ENCODE assay signal across 1 cellular context in the genomic region with DNA sequence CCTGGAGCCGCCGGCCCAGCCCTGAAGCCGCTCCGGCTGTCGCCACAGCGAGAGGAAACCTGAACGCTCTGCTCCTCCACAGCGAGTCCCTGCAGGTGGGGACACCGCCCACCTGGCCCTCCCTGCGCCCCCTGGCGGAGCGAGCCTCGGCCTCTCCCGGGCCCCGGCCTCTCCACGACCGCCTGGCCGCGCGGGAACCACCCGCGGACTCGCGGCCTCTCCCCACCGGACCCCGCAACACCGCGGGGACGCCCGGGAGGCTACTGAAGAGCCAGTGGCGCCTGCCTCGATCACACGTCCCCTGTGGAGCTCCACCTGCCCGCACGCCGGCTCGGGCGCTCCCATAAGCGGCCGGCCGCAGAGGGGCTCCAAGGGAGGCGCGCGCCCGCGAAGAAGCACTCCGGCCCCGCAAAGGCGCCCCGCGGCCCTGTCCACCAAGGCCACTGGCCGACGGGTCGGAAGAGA.
A peak's percentile ranks its signal among the peaks of the same experiment; 100 is the strongest.
TF ChIP-seq lines count a peak whose summit lies in the region.

No MANE protein-coding gene starts in this region.

TF ChIP-seq in K562, 482 proteins besides CTCF, POLR2A, EP300 and RAD21 (continued from another document and continues in another):
- TF ChIP-seq MGA (IDR thresholded peaks at IDR 0.05) (peak; percentile 35; the same call in 1 of the 2 replicates), FIP1L1 (IDR thresholded peaks at IDR 0.05; ENCODE audit: low read depth, low read length, poor library complexity, severe bottlenecking) (peak; percentile 37), MYNN (IDR thresholded peaks at IDR 0.05) (no peak), MYNN (CRISPR knock-in tag; IDR thresholded peaks at IDR 0.05) (no peak), NR1H2 (CRISPR knock-in tag; IDR thresholded peaks at IDR 0.05) (no peak), SREBF1 (IDR thresholded peaks at IDR 0.05; ENCODE audit: borderline replicate concordance, low read depth, low read length) (no peak), BRCA1 (IDR thresholded peaks at IDR 0.05) (no peak), BRCA1 (CRISPR knock-in tag; IDR thresholded peaks at IDR 0.05) (no peak), ELF1 (tag; IDR thresholded peaks at IDR 0.05) (no peak), TFAM (CRISPR knock-in tag; conservative IDR thresholded peaks at IDR 0.05) (no peak), RBM14 (IDR thresholded peaks at IDR 0.05; ENCODE audit: borderline replicate concordance, insufficient read depth, low read depth, low read length) (no peak), CC2D1A (IDR thresholded peaks at IDR 0.05) (no peak), SP2 (IDR thresholded peaks at IDR 0.05; ENCODE audit: extremely low read depth, low read depth, low read length, poor library complexity, severe bottlenecking) (no peak), CREM (IDR thresholded peaks at IDR 0.05; ENCODE audit: low read depth) (0 out of 2 replicates have a peak, but pooled peaks have one; percentile 3), ZNF436 (CRISPR knock-in tag; IDR thresholded peaks at IDR 0.05) (no peak), GABPB1 (CRISPR knock-in tag; IDR thresholded peaks at IDR 0.05) (0 out of 2 replicates have a peak, but pooled peaks have one; percentile 28), SMARCA5 (IDR thresholded peaks at IDR 0.05) (no peak), NFYB (IDR thresholded peaks at IDR 0.05; ENCODE audit: extremely low read depth, insufficient read length) (no peak), ZNF740 (CRISPR knock-in tag; IDR thresholded peaks at IDR 0.05) (no peak), ZNF740 (tag; IDR thresholded peaks at IDR 0.05) (no peak), HMG20B (CRISPR knock-in tag; IDR thresholded peaks at IDR 0.05) (no peak), MCM7 (IDR thresholded peaks at IDR 0.05) (no peak), KAT7 (CRISPR knock-in tag; IDR thresholded peaks at IDR 0.05; ENCODE audit: borderline replicate concordance) (no peak), MTA2 (IDR thresholded peaks at IDR 0.05; ENCODE audit: low read depth) (no peak), ZNF785 (CRISPR knock-in tag; IDR thresholded peaks at IDR 0.05) (no peak), DIDO1 (tag; IDR thresholded peaks at IDR 0.05; ENCODE audit: low read depth) (no peak), MXI1 (IDR thresholded peaks at IDR 0.05; ENCODE audit: low read depth, low read length) (no peak), ZNF121 (CRISPR knock-in tag; conservative IDR thresholded peaks at IDR 0.05) (no peak), ETS2 (tag; IDR thresholded peaks at IDR 0.05; ENCODE audit: borderline replicate concordance, poor library complexity, severe bottlenecking) (no peak), KAT2B (IDR thresholded peaks at IDR 0.05; ENCODE audit: low read depth, low read length) (no peak), DPF2 (IDR thresholded peaks at IDR 0.05) (no peak)
- TF ChIP-seq, protein P1, sequence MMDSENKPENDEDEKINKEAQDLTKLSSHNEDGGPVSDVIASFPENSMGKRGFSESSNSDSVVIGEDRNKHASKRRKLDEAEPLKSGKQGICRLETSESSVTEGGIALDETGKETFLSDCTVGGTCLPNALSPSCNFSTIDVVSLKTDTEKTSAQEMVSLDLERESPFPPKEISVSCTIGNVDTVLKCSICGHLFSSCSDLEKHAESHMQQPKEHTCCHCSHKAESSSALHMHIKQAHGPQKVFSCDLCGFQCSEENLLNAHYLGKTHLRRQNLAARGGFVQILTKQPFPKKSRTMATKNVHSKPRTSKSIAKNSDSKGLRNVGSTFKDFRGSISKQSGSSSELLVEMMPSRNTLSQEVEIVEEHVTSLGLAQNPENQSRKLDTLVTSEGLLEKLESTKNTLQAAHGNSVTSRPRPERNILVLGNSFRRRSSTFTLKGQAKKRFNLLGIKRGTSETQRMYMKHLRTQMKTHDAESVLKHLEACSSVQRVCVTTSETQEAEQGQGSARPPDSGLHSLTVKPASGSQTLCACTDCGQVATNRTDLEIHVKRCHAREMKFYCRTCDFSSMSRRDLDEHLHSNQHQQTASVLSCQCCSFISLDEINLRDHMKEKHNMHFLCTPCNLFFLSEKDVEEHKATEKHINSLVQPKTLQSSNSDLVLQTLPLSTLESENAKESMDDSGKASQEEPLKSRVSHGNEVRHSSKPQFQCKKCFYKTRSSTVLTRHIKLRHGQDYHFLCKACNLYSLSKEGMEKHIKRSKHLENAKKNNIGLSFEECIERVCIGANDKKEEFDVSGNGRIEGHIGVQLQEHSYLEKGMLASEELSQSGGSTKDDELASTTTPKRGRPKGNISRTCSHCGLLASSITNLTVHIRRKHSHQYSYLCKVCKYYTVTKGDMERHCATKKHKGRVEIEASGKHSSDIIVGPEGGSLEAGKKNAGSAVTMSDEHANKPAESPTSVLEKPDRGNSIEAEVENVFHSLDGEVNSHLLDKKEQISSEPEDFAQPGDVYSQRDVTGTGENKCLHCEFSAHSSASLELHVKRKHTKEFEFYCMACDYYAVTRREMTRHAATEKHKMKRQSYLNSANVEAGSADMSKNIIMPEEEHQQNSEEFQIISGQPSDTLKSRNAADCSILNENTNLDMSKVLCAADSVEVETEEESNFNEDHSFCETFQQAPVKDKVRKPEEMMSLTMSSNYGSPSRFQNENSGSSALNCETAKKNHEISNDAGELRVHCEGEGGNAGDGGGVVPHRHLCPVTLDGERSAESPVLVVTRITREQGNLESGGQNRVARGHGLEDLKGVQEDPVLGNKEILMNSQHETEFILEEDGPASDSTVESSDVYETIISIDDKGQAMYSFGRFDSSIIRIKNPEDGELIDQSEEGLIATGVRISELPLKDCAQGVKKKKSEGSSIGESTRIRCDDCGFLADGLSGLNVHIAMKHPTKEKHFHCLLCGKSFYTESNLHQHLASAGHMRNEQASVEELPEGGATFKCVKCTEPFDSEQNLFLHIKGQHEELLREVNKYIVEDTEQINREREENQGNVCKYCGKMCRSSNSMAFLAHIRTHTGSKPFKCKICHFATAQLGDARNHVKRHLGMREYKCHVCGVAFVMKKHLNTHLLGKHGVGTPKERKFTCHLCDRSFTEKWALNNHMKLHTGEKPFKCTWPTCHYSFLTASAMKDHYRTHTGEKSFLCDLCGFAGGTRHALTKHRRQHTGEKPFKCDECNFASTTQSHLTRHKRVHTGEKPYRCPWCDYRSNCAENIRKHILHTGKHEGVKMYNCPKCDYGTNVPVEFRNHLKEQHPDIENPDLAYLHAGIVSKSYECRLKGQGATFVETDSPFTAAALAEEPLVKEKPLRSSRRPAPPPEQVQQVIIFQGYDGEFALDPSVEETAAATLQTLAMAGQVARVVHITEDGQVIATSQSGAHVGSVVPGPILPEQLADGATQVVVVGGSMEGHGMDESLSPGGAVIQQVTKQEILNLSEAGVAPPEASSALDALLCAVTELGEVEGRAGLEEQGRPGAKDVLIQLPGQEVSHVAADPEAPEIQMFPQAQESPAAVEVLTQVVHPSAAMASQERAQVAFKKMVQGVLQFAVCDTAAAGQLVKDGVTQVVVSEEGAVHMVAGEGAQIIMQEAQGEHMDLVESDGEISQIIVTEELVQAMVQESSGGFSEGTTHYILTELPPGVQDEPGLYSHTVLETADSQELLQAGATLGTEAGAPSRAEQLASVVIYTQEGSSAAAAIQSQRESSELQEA (IDR thresholded peaks at IDR 0.05; ENCODE audit: low read depth) = no peak
- TF ChIP-seq, protein P2, sequence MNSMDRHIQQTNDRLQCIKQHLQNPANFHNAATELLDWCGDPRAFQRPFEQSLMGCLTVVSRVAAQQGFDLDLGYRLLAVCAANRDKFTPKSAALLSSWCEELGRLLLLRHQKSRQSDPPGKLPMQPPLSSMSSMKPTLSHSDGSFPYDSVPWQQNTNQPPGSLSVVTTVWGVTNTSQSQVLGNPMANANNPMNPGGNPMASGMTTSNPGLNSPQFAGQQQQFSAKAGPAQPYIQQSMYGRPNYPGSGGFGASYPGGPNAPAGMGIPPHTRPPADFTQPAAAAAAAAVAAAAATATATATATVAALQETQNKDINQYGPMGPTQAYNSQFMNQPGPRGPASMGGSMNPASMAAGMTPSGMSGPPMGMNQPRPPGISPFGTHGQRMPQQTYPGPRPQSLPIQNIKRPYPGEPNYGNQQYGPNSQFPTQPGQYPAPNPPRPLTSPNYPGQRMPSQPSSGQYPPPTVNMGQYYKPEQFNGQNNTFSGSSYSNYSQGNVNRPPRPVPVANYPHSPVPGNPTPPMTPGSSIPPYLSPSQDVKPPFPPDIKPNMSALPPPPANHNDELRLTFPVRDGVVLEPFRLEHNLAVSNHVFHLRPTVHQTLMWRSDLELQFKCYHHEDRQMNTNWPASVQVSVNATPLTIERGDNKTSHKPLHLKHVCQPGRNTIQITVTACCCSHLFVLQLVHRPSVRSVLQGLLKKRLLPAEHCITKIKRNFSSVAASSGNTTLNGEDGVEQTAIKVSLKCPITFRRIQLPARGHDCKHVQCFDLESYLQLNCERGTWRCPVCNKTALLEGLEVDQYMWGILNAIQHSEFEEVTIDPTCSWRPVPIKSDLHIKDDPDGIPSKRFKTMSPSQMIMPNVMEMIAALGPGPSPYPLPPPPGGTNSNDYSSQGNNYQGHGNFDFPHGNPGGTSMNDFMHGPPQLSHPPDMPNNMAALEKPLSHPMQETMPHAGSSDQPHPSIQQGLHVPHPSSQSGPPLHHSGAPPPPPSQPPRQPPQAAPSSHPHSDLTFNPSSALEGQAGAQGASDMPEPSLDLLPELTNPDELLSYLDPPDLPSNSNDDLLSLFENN (IDR thresholded peaks at IDR 0.05; ENCODE audit: low read depth in 2 of 2, low read length in 2 of 2) = no peak
- TF ChIP-seq, protein P3, sequence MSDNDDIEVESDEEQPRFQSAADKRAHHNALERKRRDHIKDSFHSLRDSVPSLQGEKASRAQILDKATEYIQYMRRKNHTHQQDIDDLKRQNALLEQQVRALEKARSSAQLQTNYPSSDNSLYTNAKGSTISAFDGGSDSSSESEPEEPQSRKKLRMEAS (CRISPR knock-in tag; IDR thresholded peaks at IDR 0.05) = peak; percentile 76
